21 cellular contexts compared by ENCODE assay signal in genomic region chr4:48693856-48694574, GRCh38.
"Had no signal": no experiment of that assay in that cellular context is flagged by ENCODE, and none has a peak within 500 bp of the region (broad histone marks: within the 10 kb centered on the region; RNA-seq: fewer than 3 reads in every experiment).

No MANE protein-coding gene starts in this region.

- H3K4me3 ChIP-seq: adrenal gland, left ventricle myocardium inferior, right atrium auricular region, tibial nerve, uterus had no signal

- H3K4me3 Mint-ChIP-seq: activated T-helper 1 cell treated with anti-CD3 and anti-CD28 coated beads, Interleukin-12 subunit alpha, Interleukin-12 subunit beta, Interleukin-2, Interleukin-4 antibody, amounts not matched to agents 30 ng/mL and 10 ng/mL and 1 ng/mL, durations not matched to agents 14 hours and 24 hours and 36 hours; dendritic cell treated with granulocyte-macrophage colony-stimulating factor and Interleukin-4, amounts not matched to agents 40 ng/mL and 50 ng/mL, for 4 days; nephron progenitor cell had no signal

- H3K9me3 ChIP-seq: adrenal gland, left ventricle myocardium inferior, right atrium auricular region, tibial nerve, uterus had no signal

- DNase-seq: activated CD4-positive, alpha-beta T cell treated with anti-CD3 and anti-CD28 coated beads, Interleukin-2, amount 50 U/mL, for 4 hours; activated gamma-delta T cell treated with Interleukin-2 at 50 U/mL for 16 hours; adrenal gland; effector memory CD4-positive, alpha-beta T cell; foreskin fibroblast; hypothalamus; left ventricle myocardium inferior; mammary epithelial cell; nephron progenitor cell; stimulated activated CD4-positive, alpha-beta T cell treated with anti-CD3 and anti-CD28 coated beads, Interleukin-12 subunit alpha, Interleukin-12 subunit beta, amount 100 ng/mL, for 4 hours; stimulated activated CD4-positive, alpha-beta T cell treated with anti-CD3 and anti-CD28 coated beads, Interleukin-1b, Interleukin-23, amount 100 ng/mL, for 48 hours; stimulated activated naive CD4-positive, alpha-beta T cell treated with Interleukin-2 at 50 U/mL for 16 hours; T-helper 2 cell; uterus; WERI-Rb-1 had no signal

- H3K36me3 ChIP-seq: adrenal gland, left ventricle myocardium inferior, right atrium auricular region, tibial nerve, uterus, WERI-Rb-1 had no signal

- H3K27ac ChIP-seq: adrenal gland, left ventricle myocardium inferior, right atrium auricular region, uterus, WERI-Rb-1 had no signal

- H3K27ac Mint-ChIP-seq: activated naive CD4-positive, alpha-beta T cell treated with anti-CD3 and anti-CD28 coated beads, Interleukin-2, amount 50 U/mL, for 72 hours; activated T-helper 1 cell treated with anti-CD3 and anti-CD28 coated beads, Interleukin-12 subunit alpha, Interleukin-12 subunit beta, Interleukin-2, Interleukin-4 antibody, amounts not matched to agents 30 ng/mL and 10 ng/mL and 1 ng/mL, durations not matched to agents 14 hours and 24 hours and 36 hours; dendritic cell treated with granulocyte-macrophage colony-stimulating factor and Interleukin-4, amounts not matched to agents 40 ng/mL and 50 ng/mL, for 4 days; progenitor cell of endocrine pancreas had no signal

- ATAC-seq: activated naive CD4-positive, alpha-beta T cell treated with anti-CD3 and anti-CD28 coated beads, Interleukin-2, amount 50 U/mL, for 72 hours had no signal

- H3K9me3 Mint-ChIP-seq: activated naive CD4-positive, alpha-beta T cell treated with anti-CD3 and anti-CD28 coated beads, Interleukin-2, amount 50 U/mL, for 72 hours; activated T-helper 1 cell treated with anti-CD3 and anti-CD28 coated beads, Interleukin-12 subunit alpha, Interleukin-12 subunit beta, Interleukin-2, Interleukin-4 antibody, amounts not matched to agents 30 ng/mL and 10 ng/mL and 1 ng/mL, durations not matched to agents 14 hours and 24 hours and 36 hours; dendritic cell treated with granulocyte-macrophage colony-stimulating factor and Interleukin-4, amounts not matched to agents 40 ng/mL and 50 ng/mL, for 4 days had no signal

- H3K36me3 Mint-ChIP-seq: activated naive CD4-positive, alpha-beta T cell treated with anti-CD3 and anti-CD28 coated beads, Interleukin-2, amount 50 U/mL, for 72 hours had no signal

- H3K27me3 ChIP-seq: adrenal gland, right atrium auricular region, tibial nerve, uterus had no signal

- H3K27me3 Mint-ChIP-seq: dendritic cell treated with granulocyte-macrophage colony-stimulating factor and Interleukin-4, amounts not matched to agents 40 ng/mL and 50 ng/mL, for 4 days; progenitor cell of endocrine pancreas had no signal
